Comparison of ENCODE assay signal across 8 cellular contexts in genomic region chr4:86875436-86875835, GRCh38. TPM values are rescaled to one million over a fixed set of nuclear protein-coding genes. Genes with fewer than 3 reads are reported as not detected.
"Had no signal": no experiment of that assay in that cellular context is flagged by ENCODE, and none has a peak within 500 bp of the region (broad histone marks: within the 10 kb centered on the region; RNA-seq: fewer than 3 reads in every experiment).

No MANE protein-coding gene starts in this region.

RNA-seq across cellular contexts. Expression of gene C4orf36, which starts 16.8 kb away (rescaled TPM):
- total RNA-seq: LHCN-M2, PC-9, RPMI7951 had no signal
- polyA plus RNA-seq: IgD-negative memory B cell had no signal

RNA-seq across cellular contexts. Expression of gene SLC10A6, which starts 26.3 kb away (rescaled TPM):
- total RNA-seq: HT-29, LHCN-M2, MCF 10A, NCI-H460, PC-9, RPMI7951, SJCRH30 had no signal
- polyA plus RNA-seq: IgD-negative memory B cell had no signal
